13 cellular contexts compared by ENCODE assay signal in the genomic region with DNA sequence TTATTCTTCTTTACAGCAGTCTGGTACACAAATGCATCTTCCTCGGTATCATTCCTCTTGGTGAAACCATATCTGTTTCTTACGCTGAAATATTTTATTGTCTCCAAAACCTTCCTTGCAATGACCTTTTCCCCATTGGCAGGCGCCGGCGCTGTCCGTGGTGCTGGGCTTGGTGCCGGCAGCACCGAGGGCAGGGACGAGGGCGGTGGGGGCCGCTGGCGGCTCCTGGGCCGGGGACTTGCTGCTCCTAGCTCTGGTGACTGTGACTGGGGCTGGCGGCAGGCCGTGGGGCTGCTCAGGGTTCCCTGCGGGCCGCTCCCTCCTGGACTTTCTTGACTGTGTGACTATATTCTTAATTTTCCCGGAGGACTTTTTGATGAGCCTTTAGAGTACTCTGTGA.
DNase-seq lines count a peak whose midpoint lies in the region; ATAC-seq and TF ChIP-seq lines count a peak whose summit lies in the region.
"Had no signal": no experiment of that assay in that cellular context is flagged by ENCODE, and none has a peak within 500 bp of the region (broad histone marks: within the 10 kb centered on the region; RNA-seq: fewer than 3 reads in every experiment).

No MANE protein-coding gene starts in this region.

- H3K4me1 Mint-ChIP-seq in effector memory CD8-positive, alpha-beta T cell (ENCODE audit: low read depth in 2 of 2): no peaks in the 10 kb centered on the region

- POLR2A ChIA-PET in A673 (lab: Charles Lee; ENCODE audit: low non-redundant PET): no interaction called here
- POLR2A ChIA-PET in HCT116 (lab: Charles Lee): no interaction called here

- no peaks in the 10 kb centered on the region for H3K9me2 ChIP-seq in HCT116 (ENCODE audit: insufficient read depth)

- ATAC-seq in HCT116: no peak
- no peak for ATAC-seq in effector memory CD8-positive, alpha-beta T cell (replicated peaks)
- ATAC-seq in HG03175 (IDR thresholded peaks at IDR 0.05; ENCODE audit: unreplicated experiment): no peak
- no peak for ATAC-seq in HG03457 (IDR thresholded peaks at IDR 0.05; ENCODE audit: unreplicated experiment)
- ATAC-seq in HG02840 (IDR thresholded peaks at IDR 0.05; ENCODE audit: low FRiP score, unreplicated experiment): no peak
- ATAC-seq: activated T-cell treated with anti-CD3 and anti-CD28 coated beads, Interleukin-2, amount 50 U/mL, for 72 hours had no signal

- TF ChIP-seq POLR2A in HCT116 (IDR thresholded peaks at IDR 0.05; ENCODE audit: borderline replicate concordance, extremely low read depth, insufficient read depth, insufficient read length): no peak

- H3K36me3 ChIP-seq in A673 (ENCODE audit: insufficient read depth, low read length, poor library complexity, severe bottlenecking) (no peaks in the 10 kb centered on the region), HCT116 (ENCODE audit: control insufficient read depth in 1 of 2, insufficient read depth in 2 of 2, low read length in 2 of 2) (no peaks in the 10 kb centered on the region)
- H3K36me3 ChIP-seq: esophagus squamous epithelium had no signal

- no peak for TF ChIP-seq RAD21 in HCT116 (IDR thresholded peaks at IDR 0.05; ENCODE audit: low read depth)

- H3K27me3 Mint-ChIP-seq in effector memory CD8-positive, alpha-beta T cell: no peaks in the 10 kb centered on the region

- no peaks in the 10 kb centered on the region for H3K4me1 ChIP-seq in A673 (ENCODE audit: insufficient read depth, low read length, poor library complexity, severe bottlenecking)
- no peaks in the 10 kb centered on the region for H3K4me1 ChIP-seq in HCT116 (ENCODE audit: control insufficient read depth in 1 of 2, insufficient read depth in 2 of 2, low read length in 2 of 2)
- H3K4me1 ChIP-seq: esophagus squamous epithelium had no signal

- no peak overlapping the region for H3K9ac ChIP-seq in HCT116 (ENCODE audit: low read length)

- DNase-seq in A673 (ENCODE audit: low spot score): peak; percentile 45
- no peak for DNase-seq in HCT116 (ENCODE audit: low read depth, low spot score)
- DNase-seq in choroid plexus epithelial cell (ENCODE audit: low read depth): peak; percentile 9
- peak; percentile 89 for DNase-seq in left kidney (ENCODE audit: low read depth, low spot score)
- DNase-seq in effector memory CD8-positive, alpha-beta T cell: no peak
- DNase-seq: activated T-cell treated with anti-CD3 and anti-CD28 coated beads, Interleukin-2, amount 50 U/mL, for 72 hours; esophagus squamous epithelium; GDM1; NCI-H446 had no signal

- CTCF ChIA-PET in A673 (lab: Charles Lee) (no interaction called here), HCT116 (lab: Charles Lee) (no interaction called here)

- H3K27me3 ChIP-seq in A673 (replicated peaks; ENCODE audit: insufficient read depth, low read depth, low read length, poor library complexity) (no peaks in the 10 kb centered on the region), HCT116 (ENCODE audit: insufficient read depth, low read length) (no peaks in the 10 kb centered on the region)

- no peak overlapping the region for H3K4me2 ChIP-seq in HCT116 (ENCODE audit: low read length)

- no peak overlapping the region for H2AFZ ChIP-seq in HCT116 (ENCODE audit: low read depth, low read length, poor library complexity, severe bottlenecking)

- no peaks in the 10 kb centered on the region for H3K79me2 ChIP-seq in HCT116 (ENCODE audit: insufficient read depth, low read length)

- H3K4me3 ChIP-seq in A673 (ENCODE audit: low read depth, low read length, poor library complexity, severe bottlenecking) (no peak overlapping the region), HCT116 (replicated peaks in 1 of 2; ENCODE audit: low read depth in 1 of 2, low read length in 2 of 2) (no peak overlapping the region), choroid plexus epithelial cell (ENCODE audit: low read depth, low read length) (no peak overlapping the region)
- H3K4me3 ChIP-seq: esophagus squamous epithelium had no signal

- no peak overlapping the region for H3K27ac Mint-ChIP-seq in effector memory CD8-positive, alpha-beta T cell
- H3K27ac Mint-ChIP-seq: activated T-cell treated with anti-CD3 and anti-CD28 coated beads, Interleukin-2, amount 50 U/mL, for 72 hours had no signal

- peaks cover 6 to 27% of the 10 kb centered on the region in 2 donors for H3K9me3 Mint-ChIP-seq in effector memory CD8-positive, alpha-beta T cell

- RAD21 ChIA-PET in HCT116 (lab: Charles Lee; ENCODE audit: low non-redundant PET in 1 of 2, low total read pairs in 2 of 2, uncharacterized antibody in 2 of 2, unreplicated experiment in 2 of 2): no interaction called here

- no TSS peak for BruUV-seq in A673 (replicated peaks; lab: Mats Ljungman, UMichigan)
- BruUV-seq in HCT116 (replicated peaks; lab: Mats Ljungman, UMichigan): no TSS peak

- H4K20me1 ChIP-seq in HCT116 (ENCODE audit: insufficient read depth): no peaks in the 10 kb centered on the region

- H3K9me3 ChIP-seq in A673 (ENCODE audit: low read depth, low read length, poor library complexity, severe bottlenecking): no peaks in the 10 kb centered on the region
- H3K9me3 ChIP-seq in HCT116 (ENCODE audit: control insufficient read depth in 1 of 2, insufficient read depth in 1 of 2, low read depth in 1 of 2, low read length in 2 of 2): no peaks in the 10 kb centered on the region
- H3K9me3 ChIP-seq: esophagus squamous epithelium had no signal

- H3K36me3 Mint-ChIP-seq in effector memory CD8-positive, alpha-beta T cell (ENCODE audit: insufficient read depth): no peaks in the 10 kb centered on the region

- intact Hi-C loops in A673 (cut with micrococcal nuclease; ENCODE audit: unreplicated experiment): no loop called here
- intact Hi-C loops in HCT116 (cut with micrococcal nuclease): no loop called here

- H3K4me3 Mint-ChIP-seq in effector memory CD8-positive, alpha-beta T cell: no peak overlapping the region
- H3K4me3 Mint-ChIP-seq: activated T-cell treated with anti-CD3 and anti-CD28 coated beads, Interleukin-2, amount 50 U/mL, for 72 hours had no signal

- TF ChIP-seq CTCF in A673 (conservative IDR thresholded peaks at IDR 0.05; ENCODE audit: low read depth, low read length): no peak
- no peak for TF ChIP-seq CTCF in HCT116 (IDR thresholded peaks at IDR 0.05 in 2 of 3, conservative IDR thresholded peaks at IDR 0.05 in 1 of 3; ENCODE audit: borderline replicate concordance in 1 of 3, insufficient read depth in 1 of 3, low read depth in 2 of 3, low read length in 2 of 3)
- TF ChIP-seq CTCF in choroid plexus epithelial cell (conservative IDR thresholded peaks at IDR 0.05; ENCODE audit: low read depth, low read length): no peak

- H3K27ac ChIP-seq in A673 (ENCODE audit: low read depth, low read length, poor library complexity, severe bottlenecking): no peak overlapping the region
- H3K27ac ChIP-seq in HCT116 (ENCODE audit: low read depth, low read length): no peak overlapping the region
- H3K27ac ChIP-seq: esophagus squamous epithelium, VCaP had no signal

TF ChIP-seq in HCT116, 20 proteins besides CTCF, POLR2A, EP300 and RAD21:
- TF ChIP-seq POLR2AphosphoS5 (IDR thresholded peaks at IDR 0.05; ENCODE audit: low read depth, low read length): no peak
- TF ChIP-seq, protein P1, sequence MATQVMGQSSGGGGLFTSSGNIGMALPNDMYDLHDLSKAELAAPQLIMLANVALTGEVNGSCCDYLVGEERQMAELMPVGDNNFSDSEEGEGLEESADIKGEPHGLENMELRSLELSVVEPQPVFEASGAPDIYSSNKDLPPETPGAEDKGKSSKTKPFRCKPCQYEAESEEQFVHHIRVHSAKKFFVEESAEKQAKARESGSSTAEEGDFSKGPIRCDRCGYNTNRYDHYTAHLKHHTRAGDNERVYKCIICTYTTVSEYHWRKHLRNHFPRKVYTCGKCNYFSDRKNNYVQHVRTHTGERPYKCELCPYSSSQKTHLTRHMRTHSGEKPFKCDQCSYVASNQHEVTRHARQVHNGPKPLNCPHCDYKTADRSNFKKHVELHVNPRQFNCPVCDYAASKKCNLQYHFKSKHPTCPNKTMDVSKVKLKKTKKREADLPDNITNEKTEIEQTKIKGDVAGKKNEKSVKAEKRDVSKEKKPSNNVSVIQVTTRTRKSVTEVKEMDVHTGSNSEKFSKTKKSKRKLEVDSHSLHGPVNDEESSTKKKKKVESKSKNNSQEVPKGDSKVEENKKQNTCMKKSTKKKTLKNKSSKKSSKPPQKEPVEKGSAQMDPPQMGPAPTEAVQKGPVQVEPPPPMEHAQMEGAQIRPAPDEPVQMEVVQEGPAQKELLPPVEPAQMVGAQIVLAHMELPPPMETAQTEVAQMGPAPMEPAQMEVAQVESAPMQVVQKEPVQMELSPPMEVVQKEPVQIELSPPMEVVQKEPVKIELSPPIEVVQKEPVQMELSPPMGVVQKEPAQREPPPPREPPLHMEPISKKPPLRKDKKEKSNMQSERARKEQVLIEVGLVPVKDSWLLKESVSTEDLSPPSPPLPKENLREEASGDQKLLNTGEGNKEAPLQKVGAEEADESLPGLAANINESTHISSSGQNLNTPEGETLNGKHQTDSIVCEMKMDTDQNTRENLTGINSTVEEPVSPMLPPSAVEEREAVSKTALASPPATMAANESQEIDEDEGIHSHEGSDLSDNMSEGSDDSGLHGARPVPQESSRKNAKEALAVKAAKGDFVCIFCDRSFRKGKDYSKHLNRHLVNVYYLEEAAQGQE (IDR thresholded peaks at IDR 0.05; ENCODE audit: low read depth): peak; percentile 79
TF ChIP-seq in HCT116: peak in this region for 1.

Comparison
In these comparisons a context has a peak if more than half of its experiments do, and no peak if none do; other contexts are left out.
1. DNase-seq: peak in A673 (single experiment), choroid plexus epithelial cell (single experiment) and left kidney (single experiment); none in HCT116 (single experiment) and effector memory CD8-positive, alpha-beta T cell (0 of 3).